ENCODE assay signal across 10 cellular contexts in genomic region chr13:103788061-103788652, GRCh38.
DNase-seq lines count a peak whose midpoint lies in the region; ATAC-seq, FAIRE-seq and TF ChIP-seq lines count a peak whose summit lies in the region.
"Had no signal": no experiment of that assay in that cellular context is flagged by ENCODE, and none has a peak within 500 bp of the region (broad histone marks: within the 10 kb centered on the region; RNA-seq: fewer than 3 reads in every experiment).

No MANE protein-coding gene starts in this region.

- H3K4me1 Mint-ChIP-seq in GM23338: no peaks in the 10 kb centered on the region; the same call in 2 of the 3 replicates
- no peaks in the 10 kb centered on the region for H3K4me1 Mint-ChIP-seq in nephron
- H3K4me1 Mint-ChIP-seq in activated T-helper 2 cell treated with anti-CD3 and anti-CD28 coated beads, Interferon-gamma antibody, Interleukin-2, Interleukin-4, amounts not matched to agents 10 μg/mL and 5 μg/mL and 100 μg/mL, durations not matched to agents 14 hours and 24 hours and 36 hours (ENCODE audit: low read depth): no peaks in the 10 kb centered on the region
- H3K4me1 Mint-ChIP-seq: activated CD4-positive, alpha-beta T cell treated with anti-CD3 and anti-CD28 coated beads, Interleukin-2, amount 10 ng/mL, durations not matched to agents 7 days and 5 days had no signal

- peaks cover 42% of the 10 kb centered on the region for H3K9me3 Mint-ChIP-seq in GM23338
- peaks cover 9% of the 10 kb centered on the region for H3K9me3 Mint-ChIP-seq in nephron
- peaks cover 6% of the 10 kb centered on the region for H3K9me3 Mint-ChIP-seq in activated T-helper 2 cell treated with anti-CD3 and anti-CD28 coated beads, Interferon-gamma antibody, Interleukin-2, Interleukin-4, amounts not matched to agents 10 μg/mL and 5 μg/mL and 100 μg/mL, durations not matched to agents 14 hours and 24 hours and 36 hours

- CTCF ChIA-PET in H1 (lab: Charles Lee; ENCODE audit: partially characterized antibody): interaction anchor here (1.2 to 1.8 kb wide), 4 partner anchors 11 to 872 kb away, joined by 3 to 7 read pairs (median 4); no protein-coding TSS in a partner anchor

- ATAC-seq in GM23338 (no peak), HG03342 (IDR thresholded peaks at IDR 0.05; ENCODE audit: unreplicated experiment) (no peak)

- H4K8ac ChIP-seq in H1 (ENCODE audit: extremely low read depth, insufficient read depth, low read length): no peak overlapping the region

- H3K79me2 ChIP-seq in GM23338 (replicated peaks; ENCODE audit: insufficient read depth): no peaks in the 10 kb centered on the region
- H3K79me2 ChIP-seq in H1 (ENCODE audit: control insufficient read depth in 1 of 2, insufficient read depth in 2 of 2, low read length in 2 of 2): no peaks in the 10 kb centered on the region

- POLR2A ChIA-PET in H1 (lab: Charles Lee; ENCODE audit: partially characterized antibody): no interaction called here

- H3K27me3 ChIP-seq in GM23338 (ENCODE audit: insufficient read depth) (no peaks in the 10 kb centered on the region), H1 (replicated peaks in 1 of 4; ENCODE audit: control insufficient read depth in 3 of 4, extremely low read depth in 1 of 4, insufficient read depth in 3 of 4, low read length in 3 of 4) (no peaks in the 10 kb centered on the region)

- FAIRE-seq in H1 (lab: Jason Lieb, UNC) (no peak), D721Med (lab: Jason Lieb, UNC) (no peak)

- H3K4me1 ChIP-seq in GM23338 (ENCODE audit: insufficient read depth) (no peaks in the 10 kb centered on the region), H1 (replicated peaks in 1 of 4; ENCODE audit: control insufficient read depth in 3 of 4, insufficient read depth in 4 of 4, low read length in 3 of 4) (no peaks in the 10 kb centered on the region)

- H3K27me3 Mint-ChIP-seq in GM23338 (ENCODE audit: insufficient read depth, low read depth, poor library complexity) (no peaks in the 10 kb centered on the region), nephron (ENCODE audit: low read depth) (no peaks in the 10 kb centered on the region)
- no peaks in the 10 kb centered on the region for H3K27me3 Mint-ChIP-seq in activated T-helper 2 cell treated with anti-CD3 and anti-CD28 coated beads, Interferon-gamma antibody, Interleukin-2, Interleukin-4, amounts not matched to agents 10 μg/mL and 5 μg/mL and 100 μg/mL, durations not matched to agents 14 hours and 24 hours and 36 hours (ENCODE audit: low read depth)
- H3K27me3 Mint-ChIP-seq: activated CD4-positive, alpha-beta T cell treated with anti-CD3 and anti-CD28 coated beads, Interleukin-2, amount 10 ng/mL, durations not matched to agents 7 days and 5 days had no signal

- peak; percentile 22 to 46 for TF ChIP-seq RAD21 in H1 (IDR thresholded peaks at IDR 0.05 in 1 of 2, conservative IDR thresholded peaks at IDR 0.05 in 1 of 2; ENCODE audit: low read depth in 2 of 2, low read length in 2 of 2)

- no peaks in the 10 kb centered on the region; the same call in 1 of the 2 replicates for H3K36me3 ChIP-seq in GM23338 (ENCODE audit: insufficient read depth)
- H3K36me3 ChIP-seq in H1 (ENCODE audit: control insufficient read depth in 2 of 4, insufficient read depth in 4 of 4, low read length in 3 of 4): no peaks in the 10 kb centered on the region

- H3K9me3 ChIP-seq in H1 (ENCODE audit: insufficient read depth in 2 of 2, low read depth in 1 of 2, low read length in 1 of 2): peaks cover 5 to 9% of the 10 kb centered on the region in 2 experiments; a peak in 3 of 4 replicates

- H3K27ac Mint-ChIP-seq in GM23338 (no peak overlapping the region), nephron (no peak overlapping the region)
- no peak overlapping the region for H3K27ac Mint-ChIP-seq in activated T-helper 2 cell treated with anti-CD3 and anti-CD28 coated beads, Interferon-gamma antibody, Interleukin-2, Interleukin-4, amounts not matched to agents 10 μg/mL and 5 μg/mL and 100 μg/mL, durations not matched to agents 14 hours and 24 hours and 36 hours
- H3K27ac Mint-ChIP-seq: activated CD4-positive, alpha-beta T cell treated with anti-CD3 and anti-CD28 coated beads, Interleukin-2, amount 10 ng/mL, durations not matched to agents 7 days and 5 days had no signal

- H2BK120ac ChIP-seq in H1 (replicated peaks; ENCODE audit: low read depth, low read length): no peak overlapping the region

- H3K9ac ChIP-seq in H1 (replicated peaks in 1 of 4; ENCODE audit: extremely low read depth in 1 of 4, low read depth in 3 of 4, low read length in 3 of 4): no peak overlapping the region

- TF ChIP-seq CTCF in GM23338 (conservative IDR thresholded peaks at IDR 0.05; ENCODE audit: low read depth in 2 of 2) (peak; percentile 39 to 61; a peak in 3 of 4 replicates), H1 (IDR thresholded peaks at IDR 0.05; ENCODE audit: control extremely low read depth in 1 of 3, insufficient read depth in 1 of 3, low read depth in 1 of 3, low read length in 3 of 3) (peak in 2 of 3 experiments; percentile 24 to 28; a peak in 2 of 4 replicates), nephron (IDR thresholded peaks at IDR 0.05; ENCODE audit: unreplicated experiment in 3 of 3) (peak; percentile 14 to 43 (median 18)), D721Med (IDR thresholded peaks at IDR 0.05; ENCODE audit: insufficient read depth, missing control alignments) (no peak)

- H3K36me3 Mint-ChIP-seq in GM23338 (ENCODE audit: low read depth) (peaks cover 18% of the 10 kb centered on the region; the same call in 2 of the 3 replicates), nephron (ENCODE audit: low read depth) (no peaks in the 10 kb centered on the region)
- no peaks in the 10 kb centered on the region for H3K36me3 Mint-ChIP-seq in activated T-helper 2 cell treated with anti-CD3 and anti-CD28 coated beads, Interferon-gamma antibody, Interleukin-2, Interleukin-4, amounts not matched to agents 10 μg/mL and 5 μg/mL and 100 μg/mL, durations not matched to agents 14 hours and 24 hours and 36 hours (ENCODE audit: low read depth)

- intact Hi-C loops in activated T-helper 2 cell treated with anti-CD3 and anti-CD28 coated beads, Interferon-gamma antibody, Interleukin-2, Interleukin-4, amounts not matched to agents 10 μg/mL and 5 μg/mL and 100 μg/mL, durations not matched to agents 14 hours and 24 hours and 36 hours (cut with micrococcal nuclease): no loop called here

- H3K18ac ChIP-seq in H1 (ENCODE audit: extremely low read depth, low read length): no peak overlapping the region

- no peak overlapping the region for H3K4me3 ChIP-seq in GM23338
- no peak overlapping the region for H3K4me3 ChIP-seq in H1 (ENCODE audit: extremely low read depth in 1 of 4, insufficient read depth in 2 of 4, low read depth in 3 of 4, low read length in 4 of 4)
- H3K4me3 ChIP-seq: SK-N-MC had no signal

- no peak overlapping the region for H4K91ac ChIP-seq in H1 (replicated peaks; ENCODE audit: insufficient read length, low read length)

- no peak overlapping the region for H2BK5ac ChIP-seq in H1 (ENCODE audit: low read depth, low read length)

- DNase-seq in GM23338 (ENCODE audit: low spot score) (peak; percentile 39), NCI-H1694 treated with DMSO at 0.1 percent for 48 hours (lab: John Stamatoyannopoulos, UW) (peak; percentile 15), H1 (ENCODE audit: low read depth in 1 of 2, low spot score in 2 of 2) (no peak), UCSD-AML1 (lab: John Stamatoyannopoulos, UW; ENCODE audit: unreplicated experiment) (no peak), D721Med (ENCODE audit: insufficient read length, low spot score) (no peak)
- no peak for DNase-seq in activated T-helper 2 cell treated with anti-CD3 and anti-CD28 coated beads, Interferon-gamma antibody, Interleukin-2, Interleukin-4, amounts not matched to agents 10 μg/mL and 5 μg/mL and 100 μg/mL, durations not matched to agents 14 hours and 24 hours and 36 hours (ENCODE audit: low spot score)
- DNase-seq: activated CD4-positive, alpha-beta T cell treated with anti-CD3 and anti-CD28 coated beads, Interleukin-2, amount 10 ng/mL, durations not matched to agents 7 days and 5 days had no signal

- H4K5ac ChIP-seq in H1 (ENCODE audit: insufficient read length, low read depth, low read length): no peak overlapping the region

- H3K56ac ChIP-seq in H1 (replicated peaks; ENCODE audit: insufficient read length, low read depth, low read length): no peak overlapping the region

- TF ChIP-seq EP300 in H1 (IDR thresholded peaks at IDR 0.05; ENCODE audit: borderline replicate concordance in 1 of 2, low read depth in 2 of 2, low read length in 2 of 2): no peak

- H2BK15ac ChIP-seq in H1 (ENCODE audit: low read length): no peak overlapping the region

- no peak overlapping the region for H2AK5ac ChIP-seq in H1 (ENCODE audit: low read depth, low read length)

- H3K9me2 ChIP-seq in GM23338 (ENCODE audit: insufficient read depth): no peaks in the 10 kb centered on the region

- H2BK20ac ChIP-seq in H1 (ENCODE audit: low read length): no peak overlapping the region

- H2AFZ ChIP-seq in GM23338 (no peak overlapping the region), H1 (ENCODE audit: low read length) (no peak overlapping the region)

- 81% methylated on average over 2 of the region's 2 CpGs; no CpG with 5 or more reads in 1 of the 2 experiments for WGBS in H1 (ENCODE audit: extremely low coverage in 1 of 2, insufficient coverage in 1 of 2, insufficient read length in 1 of 2, insufficient replicate concordance in 2 of 2, low coverage in 1 of 2, low lambda C conversion rate in 2 of 2, missing lambda C conversion rate in 1 of 2), 2 experiments

- H3K79me1 ChIP-seq in H1 (ENCODE audit: low read depth, low read length): no peaks in the 10 kb centered on the region

- H3K23ac ChIP-seq in H1 (ENCODE audit: insufficient read length): no peak overlapping the region

- no peaks in the 10 kb centered on the region for H3K23me2 ChIP-seq in H1 (ENCODE audit: low read depth, low read length)

- no peak overlapping the region for H3K27ac ChIP-seq in GM23338 (ENCODE audit: low read depth)
- H3K27ac ChIP-seq in H1 (ENCODE audit: low read depth, low read length): no peak overlapping the region
- H3K27ac ChIP-seq: SK-N-MC had no signal

- H3K4me3 Mint-ChIP-seq in GM23338 (no peak overlapping the region), nephron (no peak overlapping the region)
- H3K4me3 Mint-ChIP-seq in activated T-helper 2 cell treated with anti-CD3 and anti-CD28 coated beads, Interferon-gamma antibody, Interleukin-2, Interleukin-4, amounts not matched to agents 10 μg/mL and 5 μg/mL and 100 μg/mL, durations not matched to agents 14 hours and 24 hours and 36 hours (ENCODE audit: low read depth): no peak overlapping the region
- H3K4me3 Mint-ChIP-seq: activated CD4-positive, alpha-beta T cell treated with anti-CD3 and anti-CD28 coated beads, Interleukin-2, amount 10 ng/mL, durations not matched to agents 7 days and 5 days had no signal

- no peak overlapping the region for H3K4me2 ChIP-seq in GM23338
- H3K4me2 ChIP-seq in H1 (ENCODE audit: insufficient read depth in 1 of 2, low read depth in 2 of 2, low read length in 2 of 2): no peak overlapping the region

- TF ChIP-seq POLR2A in H1 (IDR thresholded peaks at IDR 0.05; ENCODE audit: control extremely low read depth in 1 of 2, low read depth in 2 of 2, low read length in 2 of 2): no peak

- H2BK12ac ChIP-seq in H1 (ENCODE audit: low read depth, low read length): no peak overlapping the region

- no peak overlapping the region for H3K4ac ChIP-seq in H1 (replicated peaks; ENCODE audit: insufficient read length, low read depth, low read length)

- no peaks in the 10 kb centered on the region for H3F3A ChIP-seq in GM23338 (replicated peaks; ENCODE audit: low read depth)

- no peak overlapping the region for H3K14ac ChIP-seq in H1 (ENCODE audit: insufficient read length)

- H4K20me1 ChIP-seq in GM23338 (replicated peaks; ENCODE audit: insufficient read depth) (no peaks in the 10 kb centered on the region), H1 (replicated peaks in 1 of 2; ENCODE audit: control insufficient read depth in 1 of 2, insufficient read depth in 2 of 2, low read length in 2 of 2) (no peaks in the 10 kb centered on the region)

Comparison
In these comparisons a context has a peak if more than half of its experiments do, and no peak if none do; other contexts are left out.
1. DNase-seq: peak in GM23338 (single experiment) and NCI-H1694 treated with DMSO at 0.1 percent for 48 hours (single experiment); none in H1 (0 of 2), UCSD-AML1 (single experiment), D721Med (single experiment) and activated T-helper 2 cell treated with anti-CD3 and anti-CD28 coated beads, Interferon-gamma antibody, Interleukin-2, Interleukin-4, amounts not matched to agents 10 μg/mL and 5 μg/mL and 100 μg/mL, durations not matched to agents 14 hours and 24 hours and 36 hours (single experiment).